In genomic region chr14:99217066-99217465, GRCh38 we compare ENCODE assay signal across 25 cellular contexts. TPM values are rescaled to one million over a fixed set of nuclear protein-coding genes. Genes with fewer than 3 reads are reported as not detected.
DNase-seq lines count a peak whose midpoint lies in the region; ATAC-seq, FAIRE-seq and TF ChIP-seq lines count a peak whose summit lies in the region.
"Had no signal": no experiment of that assay in that cellular context is flagged by ENCODE, and none has a peak within 500 bp of the region (broad histone marks: within the 10 kb centered on the region; RNA-seq: fewer than 3 reads in every experiment).

No MANE protein-coding gene starts in this region.

- no peaks in the 10 kb centered on the region for H3K4me1 ChIP-seq in A549
- H3K4me1 ChIP-seq: Caco-2 had no signal

- no peak for TF ChIP-seq CTCF in A549 (IDR thresholded peaks at IDR 0.05)

- ATAC-seq in A549 (no peak), HG03442 (IDR thresholded peaks at IDR 0.05; ENCODE audit: unreplicated experiment) (no peak)
- no peak for ATAC-seq in central memory CD8-positive, alpha-beta T cell (replicated peaks; ENCODE audit: extremely low read depth, poor library complexity, severe bottlenecking)
- ATAC-seq: Right ventricle myocardium inferior had no signal

- peak overlapping the region; percentile 70 for H3K4me3 Mint-ChIP-seq in T-helper 1 cell treated with Interleukin-12 subunit alpha and Interleukin-12 subunit beta and Interleukin-4 antibody, amounts not matched to agents 30 μg/mL and 1 μg/mL, for 36 hours
- peak overlapping the region; percentile 62 for H3K4me3 Mint-ChIP-seq in activated CD4-positive, alpha-beta memory T cell treated with anti-CD3 and anti-CD28 coated beads, Interleukin-2, amount 10 ng/mL, durations not matched to agents 7 days and 5 days
- peak overlapping the region; percentile 64 for H3K4me3 Mint-ChIP-seq in central memory CD8-positive, alpha-beta T cell

- WGBS in A549 (ENCODE audit: missing lambda C conversion rate), result 78% methylated on average over 6 of the region's 6 CpGs

- POLR2A ChIA-PET in A549 (lab: Yijun Ruan, JAX), result no interaction called here
- POLR2A ChIA-PET in activated CD4-positive, alpha-beta memory T cell treated with anti-CD3 and anti-CD28 coated beads, Interleukin-2, amount 10 ng/mL, durations not matched to agents 7 days and 5 days (lab: Charles Lee), result interaction anchor here (1.0 to 31.5 kb wide), 5 partner anchors 9 to 45 kb away, joined by 3 to 573 read pairs (median 22); no protein-coding TSS in a partner anchor

- H3K9me3 Mint-ChIP-seq in T-helper 1 cell treated with Interleukin-12 subunit alpha and Interleukin-12 subunit beta and Interleukin-4 antibody, amounts not matched to agents 30 μg/mL and 1 μg/mL, for 36 hours, result no peaks in the 10 kb centered on the region
- no peaks in the 10 kb centered on the region for H3K9me3 Mint-ChIP-seq in activated CD4-positive, alpha-beta memory T cell treated with anti-CD3 and anti-CD28 coated beads, Interleukin-2, amount 10 ng/mL, durations not matched to agents 7 days and 5 days
- H3K9me3 Mint-ChIP-seq in central memory CD8-positive, alpha-beta T cell, result no peaks in the 10 kb centered on the region

- peak overlapping the region; percentile 53 for H3K27ac Mint-ChIP-seq in T-helper 1 cell treated with Interleukin-12 subunit alpha and Interleukin-12 subunit beta and Interleukin-4 antibody, amounts not matched to agents 30 μg/mL and 1 μg/mL, for 36 hours
- peak overlapping the region; percentile 33 for H3K27ac Mint-ChIP-seq in activated CD4-positive, alpha-beta memory T cell treated with anti-CD3 and anti-CD28 coated beads, Interleukin-2, amount 10 ng/mL, durations not matched to agents 7 days and 5 days
- peak overlapping the region; percentile 86 for H3K27ac Mint-ChIP-seq in central memory CD8-positive, alpha-beta T cell (ENCODE audit: low read depth)

- TF ChIP-seq POLR2A in A549 (IDR thresholded peaks at IDR 0.05; ENCODE audit: low read length), result no peak

- no peak for TF ChIP-seq EP300 in A549 (IDR thresholded peaks at IDR 0.05)

- DNase-seq in T-helper 1 cell (no peak), A549 (ENCODE audit: low read depth in 1 of 2, low spot score in 1 of 2) (no peak), NCI-H510A treated with DMSO at 0.1 percent for 48 hours (lab: John Stamatoyannopoulos, UW) (no peak)
- no peak for DNase-seq in activated CD4-positive, alpha-beta memory T cell treated with anti-CD3 and anti-CD28 coated beads, Interleukin-2, amount 10 ng/mL, durations not matched to agents 7 days and 5 days
- no peak for DNase-seq in central memory CD8-positive, alpha-beta T cell (ENCODE audit: low spot score in 2 of 2)
- DNase-seq in stimulated activated CD4-positive, alpha-beta T cell treated with anti-CD3 and anti-CD28 coated beads, Interleukin-15, amount 100 ng/mL, for 24 hours, result no peak
- DNase-seq: activated CD4-positive, alpha-beta T cell treated with anti-CD3 and anti-CD28 coated beads for 4 hours; Caco-2; DMS79 treated with DMSO at 0.1 percent for 48 hours; HCEC 1CT; KG1; mammary epithelial cell; NCI-H1436; NCI-H82; OCI-M1; stimulated activated CD4-positive, alpha-beta T cell treated with anti-CD3 and anti-CD28 coated beads, Interleukin-4, amount 100 ng/mL, for 1 hour; stomach; SW 1271 had no signal

- H3K4me3 ChIP-seq in A549, result no peak overlapping the region
- H3K4me3 ChIP-seq: cardiac muscle cell, smooth muscle cell, stomach, tibial nerve had no signal

- FAIRE-seq in A549 (lab: Jason Lieb, UNC), result no peak

- no peaks in the 10 kb centered on the region for H3K9me3 ChIP-seq in A549
- H3K9me3 ChIP-seq: Caco-2, stomach, tibial nerve had no signal

- CTCF ChIA-PET in A549 (lab: Yijun Ruan, JAX), result no interaction called here
- CTCF ChIA-PET in activated CD4-positive, alpha-beta memory T cell treated with anti-CD3 and anti-CD28 coated beads, Interleukin-2, amount 10 ng/mL, durations not matched to agents 7 days and 5 days (lab: Charles Lee), result interaction anchor here (1.2 to 2.9 kb wide), 2 partner anchors 7 to 13 kb away, joined by 3 to 19 read pairs; no protein-coding TSS in a partner anchor

- no peak overlapping the region for H3K27ac ChIP-seq in A549
- H3K27ac ChIP-seq: 22Rv1, cardiac muscle cell, stomach, tibial nerve had no signal

- no peaks in the 10 kb centered on the region for H3K27me3 Mint-ChIP-seq in T-helper 1 cell treated with Interleukin-12 subunit alpha and Interleukin-12 subunit beta and Interleukin-4 antibody, amounts not matched to agents 30 μg/mL and 1 μg/mL, for 36 hours (ENCODE audit: low read depth)
- H3K27me3 Mint-ChIP-seq in activated CD4-positive, alpha-beta memory T cell treated with anti-CD3 and anti-CD28 coated beads, Interleukin-2, amount 10 ng/mL, durations not matched to agents 7 days and 5 days, result no peaks in the 10 kb centered on the region
- H3K27me3 Mint-ChIP-seq in central memory CD8-positive, alpha-beta T cell, result no peaks in the 10 kb centered on the region

- H3K36me3 Mint-ChIP-seq in T-helper 1 cell treated with Interleukin-12 subunit alpha and Interleukin-12 subunit beta and Interleukin-4 antibody, amounts not matched to agents 30 μg/mL and 1 μg/mL, for 36 hours (ENCODE audit: low read depth), result peaks cover 30% of the 10 kb centered on the region
- H3K36me3 Mint-ChIP-seq in activated CD4-positive, alpha-beta memory T cell treated with anti-CD3 and anti-CD28 coated beads, Interleukin-2, amount 10 ng/mL, durations not matched to agents 7 days and 5 days (ENCODE audit: low read depth), result peaks cover 56% of the 10 kb centered on the region
- peaks cover 56% of the 10 kb centered on the region for H3K36me3 Mint-ChIP-seq in central memory CD8-positive, alpha-beta T cell (ENCODE audit: insufficient read depth)

- H3K4me2 ChIP-seq in A549, result no peak overlapping the region
- H3K4me2 ChIP-seq: smooth muscle cell had no signal

- no peak for TF ChIP-seq RAD21 in A549 (conservative IDR thresholded peaks at IDR 0.05 in 1 of 2, IDR thresholded peaks at IDR 0.05 in 1 of 2)

- H3K4me1 Mint-ChIP-seq in T-helper 1 cell treated with Interleukin-12 subunit alpha and Interleukin-12 subunit beta and Interleukin-4 antibody, amounts not matched to agents 30 μg/mL and 1 μg/mL, for 36 hours (ENCODE audit: low read depth), result peaks cover 64% of the 10 kb centered on the region
- peaks cover 87% of the 10 kb centered on the region for H3K4me1 Mint-ChIP-seq in activated CD4-positive, alpha-beta memory T cell treated with anti-CD3 and anti-CD28 coated beads, Interleukin-2, amount 10 ng/mL, durations not matched to agents 7 days and 5 days
- peaks cover 91% of the 10 kb centered on the region for H3K4me1 Mint-ChIP-seq in central memory CD8-positive, alpha-beta T cell

TF ChIP-seq in A549, 52 proteins besides CTCF, POLR2A, EP300 and RAD21:
- TF ChIP-seq MAFK (IDR thresholded peaks at IDR 0.05; ENCODE audit: partially characterized antibody), result peak; percentile 85
- TF ChIP-seq KDM5A (IDR thresholded peaks at IDR 0.05), result no peak

RNA-seq across cellular contexts. Expression of gene BCL11B, which starts 54.9 kb away (rescaled TPM):
- 0.43 and 0.44 TPM in 2 replicates for polyA plus RNA-seq in A549 (2011; rRNA removed)
- 0.11 and 0.19 TPM in 2 replicates for polyA plus RNA-seq in A549 (2012; cell fraction: cytosol; rRNA removed)
- polyA plus RNA-seq in A549 (2012; cell fraction: nucleus; rRNA removed), result 0.32 and 0.49 TPM in 2 replicates
- polyA plus RNA-seq in A549 (2017; fragmentation: RNase III; extraction: RNeasy Plus Mini Kit Qiagen cat#74134 plus additional on column Dnase treatment), result 0.31 to 0.49 TPM (median 0.42 TPM) in 3 replicates
- polyA minus RNA-seq in A549 (2011; rRNA and poly(A)+ RNA removed), result 0.87 and 0.97 TPM in 2 replicates
- total RNA-seq in activated CD4-positive, alpha-beta memory T cell treated with anti-CD3 and anti-CD28 coated beads, Interleukin-2, amount 10 ng/mL, durations not matched to agents 7 days and 5 days, result 10 to 100 TPM; 81.7 to 82.0 TPM

Comparison
In these comparisons a context has a peak if more than half of its experiments do, and no peak if none do; other contexts are left out.
1. H3K27ac Mint-ChIP-seq: peak in every context shown above with its lines; median percentile 86 in central memory CD8-positive, alpha-beta T cell; 53 in T-helper 1 cell treated with Interleukin-12 subunit alpha and Interleukin-12 subunit beta and Interleukin-4 antibody, amounts not matched to agents 30 μg/mL and 1 μg/mL, for 36 hours; 33 in activated CD4-positive, alpha-beta memory T cell treated with anti-CD3 and anti-CD28 coated beads, Interleukin-2, amount 10 ng/mL, durations not matched to agents 7 days and 5 days.